ENCODE assay signal across 8 cellular contexts in the genomic region with DNA sequence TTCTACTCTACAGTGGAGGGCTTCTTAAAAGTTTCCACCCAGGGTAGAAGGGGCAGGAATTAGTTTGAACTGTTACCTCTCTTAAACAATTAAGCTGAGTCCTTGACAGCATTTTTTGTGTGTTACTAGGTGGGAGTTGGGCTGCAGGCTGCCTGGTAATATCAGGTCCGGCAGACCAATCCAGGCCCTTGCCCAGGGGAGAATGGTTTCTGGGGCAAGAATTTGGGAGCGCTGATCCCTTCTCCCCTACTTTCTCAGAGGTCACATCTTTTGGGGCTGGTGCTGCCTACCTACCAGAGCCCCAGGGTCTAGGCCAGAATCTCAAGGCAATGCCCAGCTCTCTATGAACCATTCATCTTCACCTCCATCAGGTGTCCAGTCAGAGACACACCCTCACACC. TPM values are rescaled to one million over a fixed set of nuclear protein-coding genes. Genes with fewer than 3 reads are reported as not detected.
DNase-seq lines count a peak whose midpoint lies in the region; ATAC-seq lines count a peak whose summit lies in the region.

No MANE protein-coding gene starts in this region.

- no peak for ATAC-seq in activated CD4-positive, alpha-beta T cell treated with anti-CD3 and anti-CD28 coated beads for 36 hours
- ATAC-seq in stimulated activated naive CD8-positive, alpha-beta T cell treated with anti-CD3 and anti-CD28 coated beads, Interleukin-15, amount 100 ng/mL, for 72 hours = no peak
- ATAC-seq in HG03280 (IDR thresholded peaks at IDR 0.05; ENCODE audit: unreplicated experiment) (no peak), GM18519 (IDR thresholded peaks at IDR 0.05; ENCODE audit: low FRiP score, unreplicated experiment) (no peak)

- POLR2A ChIA-PET in activated CD4-positive, alpha-beta T cell treated with anti-CD3 and anti-CD28 coated beads for 36 hours (lab: Charles Lee) = interaction anchor here (0.5 to 1.5 kb wide), 3 partner anchors 15 to 19 kb away, joined by 3 to 12 read pairs (median 6); partner anchors contain the start of gene NOLC1

- H3K4me1 Mint-ChIP-seq in activated CD4-positive, alpha-beta T cell treated with anti-CD3 and anti-CD28 coated beads for 36 hours = peaks cover 38% of the 10 kb centered on the region
- peaks cover 26% of the 10 kb centered on the region for H3K4me1 Mint-ChIP-seq in activated T-helper 2 cell treated with anti-CD3 and anti-CD28 coated beads, Interferon-gamma antibody, Interleukin-2, Interleukin-4, amounts not matched to agents 10 μg/mL and 5 μg/mL and 100 μg/mL, durations not matched to agents 14 hours and 24 hours and 36 hours (ENCODE audit: low read depth)
- peaks cover 56% of the 10 kb centered on the region for H3K4me1 Mint-ChIP-seq in stimulated activated naive CD8-positive, alpha-beta T cell treated with anti-CD3 and anti-CD28 coated beads, Interleukin-15, amount 100 ng/mL, for 72 hours

- peak overlapping the region; percentile 99 for H3K9ac ChIP-seq in iPS-18a (ENCODE audit: low read length)

- no peaks in the 10 kb centered on the region for H3K27me3 ChIP-seq in iPS-18a (ENCODE audit: control insufficient read depth, insufficient read depth, low read length)

- peak overlapping the region; percentile 87 for H3K4me3 ChIP-seq in iPS-18a (ENCODE audit: low read length)

- peaks cover 12% of the 10 kb centered on the region for H3K4me1 ChIP-seq in iPS-18a (ENCODE audit: control insufficient read depth, low read depth, low read length)

- H3K9me3 Mint-ChIP-seq in activated CD4-positive, alpha-beta T cell treated with anti-CD3 and anti-CD28 coated beads for 36 hours (ENCODE audit: low read depth) = no peaks in the 10 kb centered on the region
- H3K9me3 Mint-ChIP-seq in activated T-helper 2 cell treated with anti-CD3 and anti-CD28 coated beads, Interferon-gamma antibody, Interleukin-2, Interleukin-4, amounts not matched to agents 10 μg/mL and 5 μg/mL and 100 μg/mL, durations not matched to agents 14 hours and 24 hours and 36 hours = no peaks in the 10 kb centered on the region
- H3K9me3 Mint-ChIP-seq in stimulated activated naive CD8-positive, alpha-beta T cell treated with anti-CD3 and anti-CD28 coated beads, Interleukin-15, amount 100 ng/mL, for 72 hours = no peaks in the 10 kb centered on the region

- peak overlapping the region; percentile 94 for H3K27ac Mint-ChIP-seq in activated CD4-positive, alpha-beta T cell treated with anti-CD3 and anti-CD28 coated beads for 36 hours
- peak overlapping the region; percentile 98 for H3K27ac Mint-ChIP-seq in activated T-helper 2 cell treated with anti-CD3 and anti-CD28 coated beads, Interferon-gamma antibody, Interleukin-2, Interleukin-4, amounts not matched to agents 10 μg/mL and 5 μg/mL and 100 μg/mL, durations not matched to agents 14 hours and 24 hours and 36 hours
- H3K27ac Mint-ChIP-seq in stimulated activated naive CD8-positive, alpha-beta T cell treated with anti-CD3 and anti-CD28 coated beads, Interleukin-15, amount 100 ng/mL, for 72 hours = peak overlapping the region; percentile 99 to 100

- DNase-seq in activated CD4-positive, alpha-beta T cell treated with anti-CD3 and anti-CD28 coated beads for 36 hours = no peak
- no peak for DNase-seq in activated CD4-positive, alpha-beta T cell treated with anti-CD3 and anti-CD28 coated beads for 1 hour
- no peak for DNase-seq in activated T-helper 2 cell treated with anti-CD3 and anti-CD28 coated beads, Interferon-gamma antibody, Interleukin-2, Interleukin-4, amounts not matched to agents 10 μg/mL and 5 μg/mL and 100 μg/mL, durations not matched to agents 14 hours and 24 hours and 36 hours (ENCODE audit: low spot score)
- DNase-seq in stimulated activated naive CD8-positive, alpha-beta T cell treated with anti-CD3 and anti-CD28 coated beads, Interleukin-15, amount 100 ng/mL, for 72 hours = no peak
- no peak for DNase-seq in amygdala (lab: John Stamatoyannopoulos, UW)

- intact Hi-C loops in activated CD4-positive, alpha-beta T cell treated with anti-CD3 and anti-CD28 coated beads for 36 hours (cut with DNase I, micrococcal nuclease) = loop anchor here (5.0 kb wide), 2 partner anchors 302 to 508 kb away; partner anchors contain the start of gene TRIM8 (in 1 of the 2)
- intact Hi-C loops in activated T-helper 2 cell treated with anti-CD3 and anti-CD28 coated beads, Interferon-gamma antibody, Interleukin-2, Interleukin-4, amounts not matched to agents 10 μg/mL and 5 μg/mL and 100 μg/mL, durations not matched to agents 14 hours and 24 hours and 36 hours (cut with micrococcal nuclease) = loop anchor here (5.0 to 10.0 kb wide), 2 partner anchors 263 to 510 kb away; partner anchors contain the start of genes NFKB2 and TRIM8

- H3K27ac ChIP-seq in iPS-18a (ENCODE audit: low read length) = no peak overlapping the region

- H3K9me3 ChIP-seq in iPS-18a (ENCODE audit: control insufficient read depth, low read depth, low read length) = no peaks in the 10 kb centered on the region

- H3K4me3 Mint-ChIP-seq in activated CD4-positive, alpha-beta T cell treated with anti-CD3 and anti-CD28 coated beads for 36 hours = peak overlapping the region; percentile 94
- peak overlapping the region; percentile 95 for H3K4me3 Mint-ChIP-seq in activated T-helper 2 cell treated with anti-CD3 and anti-CD28 coated beads, Interferon-gamma antibody, Interleukin-2, Interleukin-4, amounts not matched to agents 10 μg/mL and 5 μg/mL and 100 μg/mL, durations not matched to agents 14 hours and 24 hours and 36 hours (ENCODE audit: low read depth)
- peak overlapping the region; percentile 93 to 95 for H3K4me3 Mint-ChIP-seq in stimulated activated naive CD8-positive, alpha-beta T cell treated with anti-CD3 and anti-CD28 coated beads, Interleukin-15, amount 100 ng/mL, for 72 hours

- peaks cover 22% of the 10 kb centered on the region for H3K36me3 ChIP-seq in iPS-18a (ENCODE audit: control insufficient read depth, low read depth, low read length)

- CTCF ChIA-PET in activated CD4-positive, alpha-beta T cell treated with anti-CD3 and anti-CD28 coated beads for 36 hours (lab: Charles Lee) = interaction anchor here (0.9 to 1.0 kb wide), 2 partner anchors 11 to 19 kb away, joined by 3 read pairs; no protein-coding TSS in a partner anchor

- no peaks in the 10 kb centered on the region for H3K27me3 Mint-ChIP-seq in activated CD4-positive, alpha-beta T cell treated with anti-CD3 and anti-CD28 coated beads for 36 hours
- H3K27me3 Mint-ChIP-seq in activated T-helper 2 cell treated with anti-CD3 and anti-CD28 coated beads, Interferon-gamma antibody, Interleukin-2, Interleukin-4, amounts not matched to agents 10 μg/mL and 5 μg/mL and 100 μg/mL, durations not matched to agents 14 hours and 24 hours and 36 hours (ENCODE audit: low read depth) = no peaks in the 10 kb centered on the region
- H3K27me3 Mint-ChIP-seq in stimulated activated naive CD8-positive, alpha-beta T cell treated with anti-CD3 and anti-CD28 coated beads, Interleukin-15, amount 100 ng/mL, for 72 hours = no peaks in the 10 kb centered on the region

- peaks cover 43% of the 10 kb centered on the region for H3K36me3 Mint-ChIP-seq in activated CD4-positive, alpha-beta T cell treated with anti-CD3 and anti-CD28 coated beads for 36 hours (ENCODE audit: low read depth)
- H3K36me3 Mint-ChIP-seq in activated T-helper 2 cell treated with anti-CD3 and anti-CD28 coated beads, Interferon-gamma antibody, Interleukin-2, Interleukin-4, amounts not matched to agents 10 μg/mL and 5 μg/mL and 100 μg/mL, durations not matched to agents 14 hours and 24 hours and 36 hours (ENCODE audit: low read depth) = peaks cover 56% of the 10 kb centered on the region

RNA-seq across cellular contexts. Expression of gene PPRC1, which starts 1.6 kb away (rescaled TPM):
- 10 to 100 TPM; 61.3 to 74.7 TPM for total RNA-seq in activated CD4-positive, alpha-beta T cell treated with anti-CD3 and anti-CD28 coated beads for 36 hours
- total RNA-seq in activated T-helper 2 cell treated with anti-CD3 and anti-CD28 coated beads, Interferon-gamma antibody, Interleukin-2, Interleukin-4, amounts not matched to agents 10 μg/mL and 5 μg/mL and 100 μg/mL, durations not matched to agents 14 hours and 24 hours and 36 hours = 91.3 and 94.1 TPM in 2 replicates

RNA-seq across cellular contexts. Expression of gene LDB1, which starts 14.2 kb away (rescaled TPM):
- 10 to 100 TPM; 69.6 to 86.7 TPM for total RNA-seq in activated CD4-positive, alpha-beta T cell treated with anti-CD3 and anti-CD28 coated beads for 36 hours
- total RNA-seq in activated T-helper 2 cell treated with anti-CD3 and anti-CD28 coated beads, Interferon-gamma antibody, Interleukin-2, Interleukin-4, amounts not matched to agents 10 μg/mL and 5 μg/mL and 100 μg/mL, durations not matched to agents 14 hours and 24 hours and 36 hours = 71.8 and 74.8 TPM in 2 replicates

RNA-seq across cellular contexts. Expression of gene NOLC1, which starts 17.8 kb away (rescaled TPM):
- total RNA-seq in activated CD4-positive, alpha-beta T cell treated with anti-CD3 and anti-CD28 coated beads for 36 hours = 100 to 1,000 TPM; 206 to 283 TPM
- total RNA-seq in activated T-helper 2 cell treated with anti-CD3 and anti-CD28 coated beads, Interferon-gamma antibody, Interleukin-2, Interleukin-4, amounts not matched to agents 10 μg/mL and 5 μg/mL and 100 μg/mL, durations not matched to agents 14 hours and 24 hours and 36 hours = 195 and 196 TPM in 2 replicates
